Comparison of ENCODE assay signal across 15 cellular contexts in the genomic region with DNA sequence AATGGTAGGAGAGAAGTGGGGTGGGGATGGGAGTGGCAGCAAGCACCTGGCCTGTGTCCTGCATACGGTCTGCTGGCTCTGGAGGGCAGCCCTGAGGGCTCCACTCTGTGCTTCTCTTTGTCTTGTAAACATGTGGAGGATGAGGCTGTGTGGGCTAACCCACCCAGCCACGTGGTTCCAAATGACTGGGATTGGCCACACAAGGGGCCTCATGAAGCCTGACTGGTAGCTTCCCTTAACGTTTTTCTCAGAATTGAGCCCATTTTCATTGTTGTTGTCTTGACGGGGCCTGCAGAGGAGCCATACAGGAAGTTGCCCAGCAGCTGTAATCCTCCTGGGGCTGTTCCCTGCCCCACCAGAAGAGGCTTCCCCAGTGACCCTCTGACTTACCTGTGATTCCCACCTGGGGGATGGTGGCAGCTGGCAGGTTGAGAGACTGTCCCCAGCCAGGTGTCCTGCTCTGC. TPM values are rescaled to one million over a fixed set of nuclear protein-coding genes. Genes with fewer than 3 reads are reported as not detected.
DNase-seq lines count a peak whose midpoint lies in the region; ATAC-seq and TF ChIP-seq lines count a peak whose summit lies in the region.
"Had no signal": no experiment of that assay in that cellular context is flagged by ENCODE, and none has a peak within 500 bp of the region (broad histone marks: within the 10 kb centered on the region; RNA-seq: fewer than 3 reads in every experiment).

No MANE protein-coding gene starts in this region.

- peak overlapping the region; percentile 61 for H3K27ac Mint-ChIP-seq in endodermal cell
- no peak overlapping the region for H3K27ac Mint-ChIP-seq in Caco-2 (ENCODE audit: unreplicated experiment)

- no TSS peak for BruUV-seq in Caco-2 (replicated peaks; lab: Mats Ljungman, UMichigan)

- no peaks in the 10 kb centered on the region for H3K27me3 ChIP-seq in right atrium auricular region
- no peaks in the 10 kb centered on the region for H3K27me3 ChIP-seq in endodermal cell (ENCODE audit: control insufficient read depth, insufficient read depth, low read length, poor library complexity, severe bottlenecking)
- no peaks in the 10 kb centered on the region for H3K27me3 ChIP-seq in Caco-2 (replicated peaks; ENCODE audit: control insufficient read depth, insufficient read depth, low read length)
- H3K27me3 ChIP-seq: foreskin keratinocyte, stomach had no signal

- no peaks in the 10 kb centered on the region for H3K9me3 Mint-ChIP-seq in endodermal cell
- H3K9me3 Mint-ChIP-seq in Caco-2 (ENCODE audit: unreplicated experiment), result no peaks in the 10 kb centered on the region

- H3K4me3 Mint-ChIP-seq in endodermal cell (no peak overlapping the region), Caco-2 (ENCODE audit: unreplicated experiment) (no peak overlapping the region)

- no peak for TF ChIP-seq CTCF in right atrium auricular region (IDR thresholded peaks at IDR 0.05)
- no peak for TF ChIP-seq CTCF in endodermal cell (conservative IDR thresholded peaks at IDR 0.05)
- no peak for TF ChIP-seq CTCF in Caco-2 (IDR thresholded peaks at IDR 0.05; ENCODE audit: insufficient read depth in 1 of 2, low read depth in 1 of 2, low read length in 1 of 2, severe bottlenecking in 1 of 2, unreplicated experiment in 1 of 2)

- DNase-seq in right atrium auricular region (ENCODE audit: low spot score), result no peak
- DNase-seq in Right ventricle myocardium superior, result no peak
- DNase-seq in OCI-M1 (lab: John Stamatoyannopoulos, UW), result peak; percentile 87
- peak; percentile 55 for DNase-seq in endodermal cell
- DNase-seq in Caco-2, result no peak
- no peak for DNase-seq in NCI-H1092 treated with DMSO at 0.1 percent for 48 hours (lab: John Stamatoyannopoulos, UW)
- DNase-seq: anterior cingulate cortex; C1 segment of cervical spinal cord; effector memory CD4-positive, alpha-beta T cell; foreskin keratinocyte; NCI-H1417 treated with DMSO at 0.1 percent for 48 hours; NCI-H510A treated with DMSO at 0.1 percent for 48 hours; stomach had no signal

- intact Hi-C loops in Right ventricle myocardium superior (cut with DNase I), result no loop called here
- intact Hi-C loops in Caco-2 (cut with micrococcal nuclease; ENCODE audit: unreplicated experiment), result no loop called here

- H3K9me3 ChIP-seq in right atrium auricular region, result no peaks in the 10 kb centered on the region
- H3K9me3 ChIP-seq in endodermal cell (ENCODE audit: control insufficient read depth, low read length), result no peaks in the 10 kb centered on the region
- H3K9me3 ChIP-seq in Caco-2, result no peaks in the 10 kb centered on the region
- H3K9me3 ChIP-seq: stomach had no signal

- CTCF ChIA-PET in Caco-2 (lab: Charles Lee), result no interaction called here

- H3K27ac ChIP-seq in right atrium auricular region, result peak overlapping the region; percentile 81 to 90
- no peak overlapping the region for H3K27ac ChIP-seq in endodermal cell (ENCODE audit: low read depth, low read length)
- H3K27ac ChIP-seq: foreskin keratinocyte, stomach had no signal

- H3K36me3 ChIP-seq in right atrium auricular region, result peaks cover 88% of the 10 kb centered on the region
- peaks cover 82% of the 10 kb centered on the region for H3K36me3 ChIP-seq in endodermal cell (ENCODE audit: control insufficient read depth, insufficient read depth, low read length)
- H3K36me3 ChIP-seq in Caco-2 (ENCODE audit: control insufficient read depth, insufficient read depth, low read length), result peaks cover 6% of the 10 kb centered on the region

- H3K9ac ChIP-seq in endodermal cell (ENCODE audit: extremely low read depth, low read length, poor library complexity, severe bottlenecking), result no peak overlapping the region

- H3K27me3 Mint-ChIP-seq in endodermal cell (ENCODE audit: insufficient read depth) (no peaks in the 10 kb centered on the region), Caco-2 (ENCODE audit: insufficient read depth, unreplicated experiment) (no peaks in the 10 kb centered on the region)

- peaks cover 89% of the 10 kb centered on the region for H3K36me3 Mint-ChIP-seq in endodermal cell (ENCODE audit: low read depth)
- H3K36me3 Mint-ChIP-seq in Caco-2 (ENCODE audit: insufficient read depth, unreplicated experiment), result peaks cover 77% of the 10 kb centered on the region

- no peaks in the 10 kb centered on the region for H3K4me1 Mint-ChIP-seq in endodermal cell
- H3K4me1 Mint-ChIP-seq in Caco-2 (ENCODE audit: low read depth, unreplicated experiment), result no peaks in the 10 kb centered on the region

- ATAC-seq in Right ventricle myocardium superior (ENCODE audit: poor library complexity) (no peak), GM21390 (IDR thresholded peaks at IDR 0.05; ENCODE audit: unreplicated experiment) (no peak), GM18498 (IDR thresholded peaks at IDR 0.05; ENCODE audit: unreplicated experiment) (no peak)
- ATAC-seq: foreskin keratinocyte had no signal

- WGBS in endodermal cell (ENCODE audit: insufficient coverage in 1 of 2, insufficient read length in 1 of 2), 2 experiments, result 80 to 81% methylated on average over 3 to 4 of the region's 4 CpGs

- H3K4me1 ChIP-seq in right atrium auricular region (peaks cover 0 to 56% of the 10 kb centered on the region in 2 donors), endodermal cell (ENCODE audit: control insufficient read depth, insufficient read depth, low read length) (no peaks in the 10 kb centered on the region), Caco-2 (no peaks in the 10 kb centered on the region)
- H3K4me1 ChIP-seq: foreskin keratinocyte, stomach had no signal

- H3K4me3 ChIP-seq in right atrium auricular region (no peak overlapping the region), endodermal cell (ENCODE audit: low read length) (no peak overlapping the region), Caco-2 (ENCODE audit: low read depth, low read length) (no peak overlapping the region)
- H3K4me3 ChIP-seq: stomach had no signal

- POLR2A ChIA-PET in Caco-2 (lab: Charles Lee), result no interaction called here

RNA-seq across cellular contexts. Expression of a gene that starts 18.0 kb away (rescaled TPM):
- total RNA-seq in right atrium auricular region, result 10 to 100 TPM in 1 of 2 donors, 1 to 10 TPM in 1; 4.0 to 10.6 TPM
- total RNA-seq in Right ventricle myocardium superior, result 2.8 TPM
- 1 to 10 TPM; 6.3 to 7.6 TPM for total RNA-seq in endodermal cell
- 8.1 TPM for polyA plus RNA-seq in endodermal cell (2013, experiment 1 of 2)
- 7.7 TPM for polyA plus RNA-seq in endodermal cell (2013, experiment 2 of 2)
- total RNA-seq in Caco-2 (2022), result 4.4 and 5.4 TPM in 2 replicates

RNA-seq across cellular contexts. Expression of a gene that starts 34.0 kb away (rescaled TPM):
- total RNA-seq in right atrium auricular region, result 10 to 100 TPM; 41.4 to 45.9 TPM
- 46.6 TPM for total RNA-seq in Right ventricle myocardium superior
- total RNA-seq in endodermal cell, result 100 to 1,000 TPM; 136 to 148 TPM
- 201 TPM for polyA plus RNA-seq in endodermal cell (2013, experiment 1 of 2)
- 179 TPM for polyA plus RNA-seq in endodermal cell (2013, experiment 2 of 2)
- 154 and 157 TPM in 2 replicates for total RNA-seq in Caco-2 (2022)

RNA-seq across cellular contexts. Expression of a gene that starts 36.9 kb away (rescaled TPM):
- total RNA-seq in right atrium auricular region (10 to 100 TPM; 10.6 to 15.5 TPM), Right ventricle myocardium superior (19.8 TPM), endodermal cell (10 to 100 TPM; 13.1 to 14.8 TPM), Caco-2 (2022) (29.5 and 32.4 TPM in 2 replicates)
- 12.0 TPM for polyA plus RNA-seq in endodermal cell (2013, experiment 1 of 2)
- polyA plus RNA-seq in endodermal cell (2013, experiment 2 of 2), result 9.3 TPM

RNA-seq across cellular contexts. Expression of a gene that starts 48.1 kb away (rescaled TPM):
- total RNA-seq in right atrium auricular region, result 10 to 100 TPM in 1 of 2 donors, 1 to 10 TPM in 1; 2.2 to 12.3 TPM
- total RNA-seq in Right ventricle myocardium superior, result 25.3 TPM
- total RNA-seq in endodermal cell, result 10 to 100 TPM in 1 of 2 donors, 1 to 10 TPM in 1; 9.7 to 14.3 TPM
- polyA plus RNA-seq in endodermal cell (2013, experiment 1 of 2), result 14.7 TPM
- 14.5 TPM for polyA plus RNA-seq in endodermal cell (2013, experiment 2 of 2)
- total RNA-seq in Caco-2 (2022), result 11.3 and 11.6 TPM in 2 replicates

RNA-seq across cellular contexts. Expression of a gene that starts 53.0 kb away (rescaled TPM):
- 100 to 1,000 TPM; 213 to 319 TPM for total RNA-seq in right atrium auricular region
- total RNA-seq in Right ventricle myocardium superior, result 1,600 TPM
- 100 to 1,000 TPM in 1 of 2 donors, 10 to 100 TPM in 1; 76.1 to 103 TPM for total RNA-seq in endodermal cell
- 75.1 TPM for polyA plus RNA-seq in endodermal cell (2013, experiment 1 of 2)
- polyA plus RNA-seq in endodermal cell (2013, experiment 2 of 2), result 66.0 TPM
- total RNA-seq in Caco-2 (2022), result 178 and 189 TPM in 2 replicates

Comparison
In these comparisons a context has a peak if more than half of its experiments do, and no peak if none do; other contexts are left out.
1. DNase-seq: peak in OCI-M1 (single experiment) and endodermal cell (single experiment); none in right atrium auricular region (single experiment), Right ventricle myocardium superior (single experiment), Caco-2 (0 of 2) and NCI-H1092 treated with DMSO at 0.1 percent for 48 hours (single experiment).